ENCODE assay signal across 9 cellular contexts in the genomic region with DNA sequence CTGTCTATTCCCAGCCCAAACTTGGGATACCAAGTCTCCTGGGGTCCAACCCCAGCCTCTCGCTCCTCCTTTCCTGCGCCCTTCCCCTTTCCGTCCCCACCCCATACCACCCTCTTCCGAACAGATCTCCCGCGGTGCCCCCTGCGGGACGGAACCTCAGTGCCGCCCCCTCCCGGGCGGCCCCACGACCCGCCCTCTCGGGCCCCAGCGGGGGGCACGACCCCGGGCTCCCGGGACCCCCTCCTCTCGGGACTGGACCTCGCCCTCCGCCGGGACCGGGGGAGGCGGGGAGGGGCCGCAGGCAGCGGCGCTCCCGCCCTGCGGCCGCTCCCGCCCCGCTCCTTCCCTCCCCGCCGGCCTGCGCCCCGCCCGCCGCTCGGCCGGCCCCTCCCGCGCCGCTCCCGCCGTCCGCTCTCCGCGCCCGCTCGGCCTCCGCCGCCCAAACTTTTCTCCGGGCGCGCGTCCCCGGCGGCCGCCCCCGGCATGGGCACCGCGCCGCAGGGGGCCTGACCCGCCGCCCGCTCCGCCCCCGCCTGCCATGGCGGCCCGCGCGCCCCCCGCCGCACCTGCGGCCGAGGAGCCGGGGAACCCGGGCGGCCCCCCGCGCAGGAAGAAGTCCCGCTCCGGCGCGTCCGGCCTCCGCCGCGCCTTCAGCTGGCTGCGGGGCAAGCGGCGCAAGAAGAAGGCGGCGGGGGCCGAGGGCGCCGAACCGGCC. TPM values are rescaled to one million over a fixed set of nuclear protein-coding genes. Genes with fewer than 3 reads are reported as not detected.
DNase-seq lines count a peak whose midpoint lies in the region; ATAC-seq, FAIRE-seq and TF ChIP-seq lines count a peak whose summit lies in the region.
"Had no signal": no experiment of that assay in that cellular context is flagged by ENCODE, and none has a peak within 500 bp of the region (broad histone marks: within the 10 kb centered on the region; RNA-seq: fewer than 3 reads in every experiment).

No MANE protein-coding gene starts in this region.

- H2AFZ ChIP-seq in parathyroid adenoma = peak overlapping the region; percentile 86

- no peak for FAIRE-seq in A549 (lab: Jason Lieb, UNC)
- FAIRE-seq: islet of Langerhans had no signal

- DNase-seq in A549 (ENCODE audit: low read depth in 1 of 2, low spot score in 1 of 2) = peak in 1 of 2 experiments; percentile 69
- DNase-seq in germinal center (ENCODE audit: low spot score) = peak; percentile 33
- DNase-seq in inferior parietal cortex (ENCODE audit: extremely low spot score) = no peak

- peaks cover 2% of the 10 kb centered on the region for H3K79me2 ChIP-seq in parathyroid adenoma

- H3K4me3 ChIP-seq in A549 (peak overlapping the region; percentile 82), parathyroid adenoma (ENCODE audit: low read depth, low read length) (peak overlapping the region; percentile 84)

- 2% methylated on average over 9 of the region's 98 CpGs for WGBS in A549 (ENCODE audit: missing lambda C conversion rate)

- TF ChIP-seq EP300 in A549 (IDR thresholded peaks at IDR 0.05) = no peak

- CTCF ChIA-PET in A549 (lab: Yijun Ruan, JAX) = interaction anchor here (0.8 to 2.2 kb wide), 7 partner anchors 14 to 32 kb away, joined by 3 to 25 read pairs (median 6); no protein-coding TSS in a partner anchor

- peak overlapping the region; percentile 90 to 100 for H3K27ac ChIP-seq in A549
- peak overlapping the region; percentile 71 for H3K27ac ChIP-seq in VCaP
- peak overlapping the region; percentile 93 for H3K27ac ChIP-seq in parathyroid adenoma

- H3K4me2 ChIP-seq in A549 (peak overlapping the region; percentile 92), parathyroid adenoma (ENCODE audit: low read length) (peak overlapping the region; percentile 82)

- H3K9me3 ChIP-seq in A549 = no peaks in the 10 kb centered on the region
- H3K9me3 ChIP-seq in parathyroid adenoma (ENCODE audit: control insufficient read depth, low read length) = no peaks in the 10 kb centered on the region

- no peaks in the 10 kb centered on the region for H3K36me3 ChIP-seq in parathyroid adenoma (ENCODE audit: control insufficient read depth, insufficient read depth, low read length)

- H3K9ac ChIP-seq in parathyroid adenoma = peak overlapping the region; percentile 67

- H3K27me3 ChIP-seq in parathyroid adenoma (ENCODE audit: control insufficient read depth, insufficient read depth, low read length) = no peaks in the 10 kb centered on the region

- TF ChIP-seq POLR2A in A549 (IDR thresholded peaks at IDR 0.05; ENCODE audit: low read length) = no peak

- peak; percentile 70 to 76 for ATAC-seq in A549
- no peak for ATAC-seq in GM21360 (IDR thresholded peaks at IDR 0.05; ENCODE audit: unreplicated experiment)
- no peak for ATAC-seq in GM18519 (IDR thresholded peaks at IDR 0.05; ENCODE audit: low FRiP score, unreplicated experiment)

- POLR2A ChIA-PET in A549 (lab: Yijun Ruan, JAX) = interaction anchor here (1.3 kb wide), 1 partner anchor 16 kb away, joined by 3 read pairs; no protein-coding TSS in a partner anchor

- peaks cover 46% of the 10 kb centered on the region for H3K4me1 ChIP-seq in A549
- peaks cover 7% of the 10 kb centered on the region for H3K4me1 ChIP-seq in parathyroid adenoma

- peak in 1 of 2 experiments; percentile 48; a peak in 3 of 5 replicates for TF ChIP-seq RAD21 in A549 (conservative IDR thresholded peaks at IDR 0.05 in 1 of 2, IDR thresholded peaks at IDR 0.05 in 1 of 2)

- TF ChIP-seq CTCF in A549 (IDR thresholded peaks at IDR 0.05) (peak; percentile 52), GM12873 (IDR thresholded peaks at IDR 0.05; ENCODE audit: insufficient read depth, low read depth, low read length, missing control alignments) (peak; percentile 37), VCaP (conservative IDR thresholded peaks at IDR 0.05) (peak; percentile 59), parathyroid adenoma (IDR thresholded peaks at IDR 0.05) (peak; percentile 32)

TF ChIP-seq in A549, 52 proteins besides CTCF, POLR2A, EP300 and RAD21:
- TF ChIP-seq RNF2 (IDR thresholded peaks at IDR 0.05; ENCODE audit: borderline replicate concordance, low read depth) = no peak
- TF ChIP-seq SMC3 (IDR thresholded peaks at IDR 0.05) = peak; percentile 52
- no peak for TF ChIP-seq GATA3 (IDR thresholded peaks at IDR 0.05; ENCODE audit: borderline replicate concordance)
- TF ChIP-seq, protein P1, sequence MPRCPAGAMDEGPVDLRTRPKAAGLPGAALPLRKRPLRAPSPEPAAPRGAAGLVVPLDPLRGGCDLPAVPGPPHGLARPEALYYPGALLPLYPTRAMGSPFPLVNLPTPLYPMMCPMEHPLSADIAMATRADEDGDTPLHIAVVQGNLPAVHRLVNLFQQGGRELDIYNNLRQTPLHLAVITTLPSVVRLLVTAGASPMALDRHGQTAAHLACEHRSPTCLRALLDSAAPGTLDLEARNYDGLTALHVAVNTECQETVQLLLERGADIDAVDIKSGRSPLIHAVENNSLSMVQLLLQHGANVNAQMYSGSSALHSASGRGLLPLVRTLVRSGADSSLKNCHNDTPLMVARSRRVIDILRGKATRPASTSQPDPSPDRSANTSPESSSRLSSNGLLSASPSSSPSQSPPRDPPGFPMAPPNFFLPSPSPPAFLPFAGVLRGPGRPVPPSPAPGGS (IDR thresholded peaks at IDR 0.05) = 0 out of 3 replicates have a peak, but pooled peaks have one; percentile 18
- peak in 1 of 2 experiments; percentile 61; a peak in 2 of 5 replicates for TF ChIP-seq JUN (IDR thresholded peaks at IDR 0.05)

RNA-seq across cellular contexts. Expression of gene SYNC, which starts 39.0 kb away (rescaled TPM):
- polyA plus RNA-seq in A549 (2011; rRNA removed) = 5.5 and 7.7 TPM in 2 replicates
- 2.8 TPM in 2 replicates for polyA plus RNA-seq in A549 (2012; cell fraction: cytosol; rRNA removed)
- polyA plus RNA-seq in A549 (2012; cell fraction: nucleus; rRNA removed) = 1.5 and 4.2 TPM in 2 replicates
- 10.0 to 12.0 TPM (median 11.6 TPM) in 3 replicates for polyA plus RNA-seq in A549 (2017; fragmentation: RNase III; extraction: RNeasy Plus Mini Kit Qiagen cat#74134 plus additional on column Dnase treatment)
- polyA minus RNA-seq in A549 (2011; rRNA and poly(A)+ RNA removed) = 4.1 and 5.0 TPM in 2 replicates

Comparison
In these comparisons a context has a peak if more than half of its experiments do, and no peak if none do; other contexts are left out.
1. ATAC-seq: peak in A549 (2 of 2); none in GM21360 (single experiment) and GM18519 (single experiment).
2. Peak in every context shown above with its lines, with median percentiles within 50 percentile points of each other: H3K27ac ChIP-seq and CTCF ChIP-seq.